In the genomic region with DNA sequence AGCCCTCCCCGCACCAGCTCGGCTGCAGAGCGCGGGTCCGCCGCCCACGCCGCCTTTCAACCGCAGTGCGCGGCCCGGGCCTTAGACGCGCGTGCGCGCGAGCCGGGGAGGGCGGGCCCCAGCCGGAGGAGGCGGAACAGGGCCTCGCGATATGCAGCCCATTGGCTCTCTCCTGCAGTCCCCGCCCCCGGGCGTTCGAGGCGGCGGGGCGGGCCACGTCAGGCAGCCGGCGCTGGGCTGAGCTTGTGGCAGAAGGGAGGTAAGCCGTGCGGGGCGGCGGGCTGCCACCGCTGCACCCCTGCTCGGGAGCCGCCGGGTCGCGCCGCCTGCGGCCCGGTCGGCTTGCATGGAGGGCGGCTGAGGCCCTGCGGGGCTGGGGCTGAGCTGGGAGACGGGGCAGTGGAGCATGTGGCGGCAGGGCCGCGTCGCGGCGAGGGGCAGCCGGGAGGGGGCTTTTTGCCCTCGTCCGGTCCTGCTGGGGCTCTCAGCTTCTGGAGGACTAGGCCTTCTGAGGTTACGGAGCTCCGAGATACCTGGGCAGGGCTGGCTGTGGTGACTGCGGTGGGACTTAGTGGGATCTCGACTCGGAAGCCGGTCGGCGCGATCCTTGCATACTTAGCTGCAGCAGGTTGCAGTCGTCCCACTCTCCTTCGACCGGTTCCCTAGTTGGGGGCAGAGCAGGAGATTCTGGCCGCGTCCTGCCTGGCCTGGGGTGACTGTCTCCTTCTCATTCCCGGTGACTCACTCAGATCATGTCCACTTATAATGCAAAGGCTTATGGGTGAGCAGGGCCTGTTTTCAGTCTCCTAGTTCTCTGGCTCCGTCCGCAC, we compare ENCODE assay signal across 8 cellular contexts. TPM values are rescaled to one million over a fixed set of nuclear protein-coding genes. Genes with fewer than 3 reads are reported as not detected.
DNase-seq lines count a peak whose midpoint lies in the region; ATAC-seq and TF ChIP-seq lines count a peak whose summit lies in the region.

Gene FOCAD, plus strand, starts transcription at position 225 of the 830 bp plus-strand sequence. CDS start 31,095 bp downstream, outside the sequence.

- peak within 1 kb of the TSS; percentile 75 for H3K27ac Mint-ChIP-seq in activated CD4-positive, alpha-beta T cell treated with anti-CD3 and anti-CD28 coated beads for 36 hours

- peak within 1 kb of the TSS; percentile 86 for H3K4me3 Mint-ChIP-seq in activated CD4-positive, alpha-beta T cell treated with anti-CD3 and anti-CD28 coated beads for 36 hours

- intact Hi-C loops in activated CD4-positive, alpha-beta T cell treated with anti-CD3 and anti-CD28 coated beads for 36 hours (cut with DNase I, micrococcal nuclease), result loop anchor here (1.0 to 5.0 kb wide), 10 partner anchors 62 to 1637 kb away; partner anchors contain the start of genes MLLT3 (in 2 of the 2), HACD4 (in 1 of the 2) and RRAGA (in 1 of the 2)

- POLR2A ChIA-PET in activated CD4-positive, alpha-beta T cell treated with anti-CD3 and anti-CD28 coated beads for 36 hours (lab: Charles Lee), result interaction anchor here (0.6 to 2.3 kb wide), 7 partner anchors 25 to 685 kb away, joined by 3 to 26 read pairs (median 3); partner anchors contain the start of gene MLLT3

- TF ChIP-seq CTCF in choroid plexus epithelial cell (conservative IDR thresholded peaks at IDR 0.05; ENCODE audit: low read depth, low read length), result no peak

- DNase-seq in AG08395 (ENCODE audit: low spot score) (peak; percentile 98), NCI-H226 (peak; percentile 78), choroid plexus epithelial cell (ENCODE audit: low read depth) (peak; percentile 95), kidney tubule cell (ENCODE audit: low spot score) (peak; percentile 96)
- peak; percentile 97 for DNase-seq in activated CD4-positive, alpha-beta T cell treated with anti-CD3 and anti-CD28 coated beads for 36 hours
- DNase-seq in stimulated activated CD4-positive, alpha-beta T cell treated with anti-CD3 and anti-CD28 coated beads, Interleukin-1b, Interleukin-23, amount 100 ng/mL, for 24 hours (ENCODE audit: low read depth in 4 of 4, low spot score in 1 of 4), result peak; percentile 84 to 94 (median 93)

- peak within 1 kb of the TSS; percentile 82 for H3K4me3 ChIP-seq in choroid plexus epithelial cell (ENCODE audit: low read depth, low read length)

- ATAC-seq in GM18909 (IDR thresholded peaks at IDR 0.05; ENCODE audit: poor library complexity, unreplicated experiment) (peak; percentile 98), HG03175 (IDR thresholded peaks at IDR 0.05; ENCODE audit: unreplicated experiment) (peak; percentile 99)
- peak; percentile 98 for ATAC-seq in activated CD4-positive, alpha-beta T cell treated with anti-CD3 and anti-CD28 coated beads for 36 hours

- H3K27me3 Mint-ChIP-seq in activated CD4-positive, alpha-beta T cell treated with anti-CD3 and anti-CD28 coated beads for 36 hours, result no peaks in the 10 kb centered on the region

- peaks cover 27% of the 10 kb centered on the region for H3K4me1 Mint-ChIP-seq in activated CD4-positive, alpha-beta T cell treated with anti-CD3 and anti-CD28 coated beads for 36 hours

- CTCF ChIA-PET in activated CD4-positive, alpha-beta T cell treated with anti-CD3 and anti-CD28 coated beads for 36 hours (lab: Charles Lee), result interaction anchor here (0.7 to 2.4 kb wide), 4 partner anchors 58 to 257 kb away, joined by 3 to 24 read pairs (median 4); partner anchors contain the start of gene MLLT3

- no peaks in the 10 kb centered on the region for H3K36me3 Mint-ChIP-seq in activated CD4-positive, alpha-beta T cell treated with anti-CD3 and anti-CD28 coated beads for 36 hours (ENCODE audit: low read depth)

- H3K9me3 Mint-ChIP-seq in activated CD4-positive, alpha-beta T cell treated with anti-CD3 and anti-CD28 coated beads for 36 hours (ENCODE audit: low read depth), result no peaks in the 10 kb centered on the region

RNA-seq across cellular contexts. Expression of gene FOCAD, which starts in this region (rescaled TPM):
- total RNA-seq in activated CD4-positive, alpha-beta T cell treated with anti-CD3 and anti-CD28 coated beads for 36 hours, result 10 to 100 TPM; 32.5 to 34.3 TPM

Comparison
In these comparisons a context has a peak if more than half of its experiments do, and no peak if none do; other contexts are left out.
1. Peak in every context shown above with its lines: DNase-seq, ATAC-seq and H3K4me3 ChIP-seq.